In the genomic region with DNA sequence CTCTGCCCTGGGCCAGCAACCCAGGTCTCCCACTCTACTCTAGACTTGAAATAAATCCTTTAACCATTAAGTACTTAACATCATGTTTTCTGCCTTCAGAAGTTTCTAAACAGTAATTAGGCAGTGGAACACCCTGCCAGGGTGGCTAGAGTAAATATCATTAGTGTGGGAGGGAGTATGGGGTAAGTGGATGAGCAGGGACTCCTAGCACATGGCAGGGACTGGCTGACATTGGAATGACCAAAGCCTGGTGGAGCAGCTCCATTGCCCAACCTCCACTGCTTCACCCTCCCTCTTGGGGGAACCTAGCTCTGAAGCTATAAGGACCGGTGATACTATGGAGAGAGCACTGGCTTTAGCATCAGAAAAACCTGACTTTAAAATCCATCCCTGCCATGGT, we compare ENCODE assay signal across 23 cellular contexts.
"Had no signal": no experiment of that assay in that cellular context is flagged by ENCODE, and none has a peak within 500 bp of the region (broad histone marks: within the 10 kb centered on the region; RNA-seq: fewer than 3 reads in every experiment).

No MANE protein-coding gene starts in this region.

- H3K4me3 ChIP-seq: left ventricle myocardium inferior, mucosa of descending colon, ovary, skin epidermis, stomach, testis, thyroid gland, transverse colon, uterus had no signal

- H3K36me3 ChIP-seq: left ventricle myocardium inferior, ovary, stomach, thyroid gland, transverse colon, uterus had no signal

- DNase-seq: hypothalamus; immature natural killer cell; kidney; left colon; left ventricle myocardium inferior; midbrain; mucosa of descending colon; naive thymus-derived CD4-positive, alpha-beta T cell; ovary; retina; right cardiac atrium; stimulated activated CD4-positive, alpha-beta T cell treated with anti-CD3 and anti-CD28 coated beads, Interleukin-12 subunit alpha, Interleukin-12 subunit beta, amount 100 ng/mL, for 4 hours; stimulated activated CD4-positive, alpha-beta T cell treated with anti-CD3 and anti-CD28 coated beads, Interleukin-15, amount 100 ng/mL, for 24 hours; stimulated activated CD4-positive, alpha-beta T cell treated with anti-CD3 and anti-CD28 coated beads, Interleukin-2, amount 100 ng/mL, for 24 hours; stimulated activated CD4-positive, alpha-beta T cell treated with anti-CD3 and anti-CD28 coated beads, Interleukin-4, amount 100 ng/mL, for 1 hour; stimulated activated naive B cell treated with anti-CD40 and anti-IgM and Interleukin-4, amounts not matched to agents 10 μg/mL and 1 μg/mL and 100 μg/mL, for 72 hours; stimulated activated naive CD8-positive, alpha-beta T cell treated with anti-CD3 and anti-CD28 coated beads, Interleukin-15, Interleukin-2, amounts not matched to agents 100 U/mL and 50 U/mL, for 24 hours; stomach; testis; thyroid gland; transverse colon; uterus had no signal

- H3K9me3 ChIP-seq: mucosa of descending colon, ovary, testis, thyroid gland, uterus had no signal

- H3K4me1 ChIP-seq: left ventricle myocardium inferior, stomach, testis, thyroid gland, transverse colon, uterus had no signal

- H3K27ac ChIP-seq: left ventricle myocardium inferior, ovary, skin epidermis, stomach, testis, thyroid gland, transverse colon, uterus had no signal
